In genomic region chr15:52019394-52020252, GRCh38 we compare ENCODE assay signal across 8 cellular contexts. TPM values are rescaled to one million over a fixed set of nuclear protein-coding genes. Genes with fewer than 3 reads are reported as not detected.
A peak's percentile ranks its signal among the peaks of the same experiment; 100 is the strongest.
DNase-seq lines count a peak whose midpoint lies in the region; ATAC-seq and TF ChIP-seq lines count a peak whose summit lies in the region.

No MANE protein-coding gene starts in this region.

- TF ChIP-seq CTCF in glutamatergic neuron (IDR thresholded peaks at IDR 0.05; ENCODE audit: partially characterized antibody, unreplicated experiment) (no peak), osteocyte (IDR thresholded peaks at IDR 0.05) (no peak), thoracic aorta (IDR thresholded peaks at IDR 0.05) (no peak)

- peaks cover 42% of the 10 kb centered on the region for H3K4me1 Mint-ChIP-seq in activated naive CD4-positive, alpha-beta T cell treated with anti-CD3 and anti-CD28 coated beads, Interleukin-2, amount 50 U/mL, for 24 hours
- peaks cover 5% of the 10 kb centered on the region for H3K4me1 Mint-ChIP-seq in glutamatergic neuron (ENCODE audit: low read depth, unreplicated experiment)
- peaks cover 43% of the 10 kb centered on the region for H3K4me1 Mint-ChIP-seq in osteocyte (ENCODE audit: unreplicated experiment)

- H3K4me3 Mint-ChIP-seq in activated naive CD4-positive, alpha-beta T cell treated with anti-CD3 and anti-CD28 coated beads, Interleukin-2, amount 50 U/mL, for 24 hours: peak overlapping the region; percentile 99
- H3K4me3 Mint-ChIP-seq in glutamatergic neuron (ENCODE audit: unreplicated experiment) (peak overlapping the region; percentile 90), osteocyte (ENCODE audit: unreplicated experiment) (peak overlapping the region; percentile 96)

- H3K36me3 ChIP-seq in thoracic aorta: no peaks in the 10 kb centered on the region

- H3K4me3 ChIP-seq in thoracic aorta: peak overlapping the region; percentile 80

- in situ Hi-C loops in Caki2 (cut with HindIII; ENCODE audit: low pct_unique_long_range_greater_than_20kb, low sequenced_read_pairs): no loop called here
- in situ Hi-C loops in SK-MEL-5 (cut with HindIII; ENCODE audit: low pct_unique_long_range_greater_than_20kb, low sequenced_read_pairs): no loop called here

- peak; percentile 58 for ATAC-seq in GM19455 (IDR thresholded peaks at IDR 0.05; ENCODE audit: unreplicated experiment)
- ATAC-seq in HG03571 (IDR thresholded peaks at IDR 0.05; ENCODE audit: unreplicated experiment): peak; percentile 58
- ATAC-seq in thoracic aorta (ENCODE audit: insufficient number of reproducible peaks, low FRiP score, low read depth): peak; percentile 57

- H3K27ac ChIP-seq in thoracic aorta: peak overlapping the region; percentile 90 to 91

- peak; percentile 78 for DNase-seq in Caki2 (ENCODE audit: low read depth)
- DNase-seq in SK-MEL-5 (ENCODE audit: low read depth, low spot score): peak; percentile 87
- peak; percentile 79 for DNase-seq in glutamatergic neuron
- DNase-seq in osteocyte (ENCODE audit: extremely low spot score, unreplicated experiment): peak; percentile 93
- DNase-seq in thoracic aorta (ENCODE audit: low spot score): peak; percentile 70

- H3K27ac Mint-ChIP-seq in activated naive CD4-positive, alpha-beta T cell treated with anti-CD3 and anti-CD28 coated beads, Interleukin-2, amount 50 U/mL, for 24 hours: peak overlapping the region; percentile 99
- H3K27ac Mint-ChIP-seq in glutamatergic neuron (ENCODE audit: unreplicated experiment): peak overlapping the region; percentile 95
- peak overlapping the region; percentile 99 for H3K27ac Mint-ChIP-seq in osteocyte (ENCODE audit: unreplicated experiment)

- H3K9me3 Mint-ChIP-seq in activated naive CD4-positive, alpha-beta T cell treated with anti-CD3 and anti-CD28 coated beads, Interleukin-2, amount 50 U/mL, for 24 hours: no peaks in the 10 kb centered on the region
- peaks cover 11% of the 10 kb centered on the region for H3K9me3 Mint-ChIP-seq in glutamatergic neuron (ENCODE audit: unreplicated experiment)
- H3K9me3 Mint-ChIP-seq in osteocyte (ENCODE audit: unreplicated experiment): no peaks in the 10 kb centered on the region

- H3K4me1 ChIP-seq in thoracic aorta (ENCODE audit: control insufficient read depth in 1 of 2, low read depth in 2 of 2): peaks cover 24 to 35% of the 10 kb centered on the region in 2 donors

- peaks cover 4% of the 10 kb centered on the region for H3K36me3 Mint-ChIP-seq in activated naive CD4-positive, alpha-beta T cell treated with anti-CD3 and anti-CD28 coated beads, Interleukin-2, amount 50 U/mL, for 24 hours
- peaks cover 4% of the 10 kb centered on the region for H3K36me3 Mint-ChIP-seq in glutamatergic neuron (ENCODE audit: unreplicated experiment)
- H3K36me3 Mint-ChIP-seq in osteocyte (ENCODE audit: unreplicated experiment): no peaks in the 10 kb centered on the region

- no peaks in the 10 kb centered on the region for H3K27me3 Mint-ChIP-seq in activated naive CD4-positive, alpha-beta T cell treated with anti-CD3 and anti-CD28 coated beads, Interleukin-2, amount 50 U/mL, for 24 hours
- H3K27me3 Mint-ChIP-seq in glutamatergic neuron (ENCODE audit: unreplicated experiment) (peaks cover 16% of the 10 kb centered on the region), osteocyte (ENCODE audit: unreplicated experiment) (no peaks in the 10 kb centered on the region)

- H3K27me3 ChIP-seq in thoracic aorta (replicated peaks; ENCODE audit: insufficient read depth): no peaks in the 10 kb centered on the region

- H3K9me3 ChIP-seq in thoracic aorta: no peaks in the 10 kb centered on the region

RNA-seq across cellular contexts. Expression of gene MAPK6, which starts 0.6 kb away (rescaled TPM):
- total RNA-seq in Caki2 (2014; rRNA removed; shearing (Covaris generic); ENCODE audit: low replicate concordance): 24.7 and 45.4 TPM in 2 replicates
- total RNA-seq in SK-MEL-5 (2014; rRNA removed; shearing (Covaris generic)): 48.2 and 54.5 TPM in 2 replicates
- polyA plus RNA-seq in SK-MEL-5 (2015; cell fraction: cytosol; rRNA removed): 31.5 and 33.9 TPM in 2 replicates
- polyA plus RNA-seq in SK-MEL-5 (2015; cell fraction: nucleus; rRNA removed): 24.5 and 27.7 TPM in 2 replicates
- total RNA-seq in glutamatergic neuron (ENCODE audit: unreplicated experiment) (109 TPM), osteocyte (44.3 and 46.1 TPM in 2 replicates), thoracic aorta (10 to 100 TPM; 11.2 to 24.8 TPM)

RNA-seq across cellular contexts. Expression of gene LEO1, which starts 48.0 kb away (rescaled TPM):
- 10.5 and 14.9 TPM in 2 replicates for total RNA-seq in Caki2 (2014; rRNA removed; shearing (Covaris generic); ENCODE audit: low replicate concordance)
- 29.0 and 29.6 TPM in 2 replicates for total RNA-seq in SK-MEL-5 (2014; rRNA removed; shearing (Covaris generic))
- 23.3 and 24.8 TPM in 2 replicates for polyA plus RNA-seq in SK-MEL-5 (2015; cell fraction: cytosol; rRNA removed)
- 11.3 and 17.7 TPM in 2 replicates for polyA plus RNA-seq in SK-MEL-5 (2015; cell fraction: nucleus; rRNA removed)
- total RNA-seq in glutamatergic neuron (ENCODE audit: unreplicated experiment) (22.7 TPM), osteocyte (17.9 and 19.4 TPM in 2 replicates), thoracic aorta (10 to 100 TPM; 10.8 to 12.7 TPM)

Comparison
In these comparisons a context has a peak if more than half of its experiments do, and no peak if none do; other contexts are left out.
1. Peak in every context shown above with its lines: DNase-seq, ATAC-seq, H3K4me3 ChIP-seq and H3K27ac ChIP-seq.